Comparison of ENCODE assay signal across 1 cellular context in genomic region chr2:10346929-10347558, GRCh38.
TF ChIP-seq lines count a peak whose summit lies in the region.

No MANE protein-coding gene starts in this region.

TF ChIP-seq in HEK293, 187 proteins besides CTCF, POLR2A, EP300 and RAD21:
- TF ChIP-seq ZNF776 (tag by site-specific recombination; IDR thresholded peaks at IDR 0.05; ENCODE audit: borderline replicate concordance) (no peak), ZNF10 (tag by site-specific recombination; IDR thresholded peaks at IDR 0.05) (peak; percentile 50; the same call in 1 of the 2 replicates), SALL2 (tag by site-specific recombination; IDR thresholded peaks at IDR 0.05; ENCODE audit: borderline replicate concordance) (no peak), ZBTB6 (tag by site-specific recombination; IDR thresholded peaks at IDR 0.05) (no peak)
